In genomic region chr14:74042296-74042695, GRCh38 we compare ENCODE assay signal across 25 cellular contexts.
"Had no signal": no experiment of that assay in that cellular context is flagged by ENCODE, and none has a peak within 500 bp of the region (broad histone marks: within the 10 kb centered on the region; RNA-seq: fewer than 3 reads in every experiment).

No MANE protein-coding gene starts in this region.

- FAIRE-seq: endometrium, kidney had no signal

- ATAC-seq: effector memory CD8-positive, alpha-beta T cell; esophagus mucosa; gastrocnemius medialis; heart right ventricle; left lung; left ventricle myocardium superior; lower lobe of right lung; naive thymus-derived CD4-positive, alpha-beta T cell had no signal

- H3K4me1 ChIP-seq: colonic mucosa, gastrocnemius medialis, heart right ventricle, left lung, lower lobe of right lung had no signal

- H3K36me3 ChIP-seq: colonic mucosa, esophagus squamous epithelium, gastrocnemius medialis, left lung, lower lobe of right lung had no signal

- DNase-seq: colonic mucosa; cortex of kidney; effector CD8-positive, alpha-beta T cell; effector memory CD8-positive, alpha-beta T cell; endodermal cell; erythroblast; esophagus squamous epithelium; foreskin fibroblast; foreskin melanocyte; gastrocnemius medialis; glutamatergic neuron; head of caudate nucleus; heart right ventricle; hypothalamus; immature natural killer cell; islet precursor cell; kidney; kidney glomerular epithelial cell; left lung; left ventricle myocardium superior; lower lobe of right lung; mesenchymal stem cell; naive thymus-derived CD4-positive, alpha-beta T cell had no signal

- H3K27me3 ChIP-seq: colonic mucosa, esophagus squamous epithelium, gastrocnemius medialis, heart right ventricle, left lung had no signal

- H3K9me3 ChIP-seq: colonic mucosa, esophagus squamous epithelium, gastrocnemius medialis, heart right ventricle, left lung, lower lobe of right lung had no signal

- H3K4me3 ChIP-seq: colonic mucosa, esophagus squamous epithelium, gastrocnemius medialis, heart right ventricle, left lung, lower lobe of right lung had no signal
